ENCODE assay signal across 18 cellular contexts in the genomic region with DNA sequence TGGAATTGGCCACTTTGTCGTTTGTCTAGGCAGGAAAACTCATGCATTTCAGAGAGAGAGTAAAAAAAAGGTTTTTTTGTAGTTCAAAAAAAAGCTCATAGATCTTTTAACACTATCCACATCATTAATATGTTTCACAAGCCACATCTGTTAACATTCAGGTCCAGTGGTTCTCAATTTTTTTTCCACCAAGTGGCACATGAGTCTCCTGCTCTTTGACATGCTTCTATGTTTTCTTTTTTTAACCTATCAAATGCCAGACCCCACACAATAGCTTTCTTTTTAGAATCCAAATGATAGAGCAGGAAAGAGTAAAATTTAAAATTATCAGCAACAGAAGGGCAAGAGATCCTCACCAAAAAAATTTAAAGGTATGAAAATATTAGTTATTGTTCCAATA.
"Had no signal": no experiment of that assay in that cellular context is flagged by ENCODE, and none has a peak within 500 bp of the region (broad histone marks: within the 10 kb centered on the region; RNA-seq: fewer than 3 reads in every experiment).

No MANE protein-coding gene starts in this region.

- DNase-seq: activated CD4-positive, alpha-beta memory T cell treated with anti-CD3 and anti-CD28 coated beads, Interleukin-2, amount 10 ng/mL, durations not matched to agents 7 days and 5 days; activated CD4-positive, alpha-beta T cell treated with anti-CD3 and anti-CD28 coated beads for 48 hours; activated CD4-positive, CD25-positive, alpha-beta regulatory T cell; activated naive CD4-positive, alpha-beta T cell treated with anti-CD3 and anti-CD28 coated beads, Interleukin-2, amount 50 U/mL, for 16 hours; activated T-cell treated with anti-CD3 and anti-CD28 coated beads, Interleukin-2, amount 50 U/mL, for 24 hours; adrenal gland; effector memory CD8-positive, alpha-beta T cell; gastrocnemius medialis; heart left ventricle; psoas muscle; right cardiac atrium; spleen; stimulated activated CD8-positive, alpha-beta memory T cell treated with anti-CD3 and anti-CD28 coated beads, Interleukin-4, amount 100 ng/mL, for 48 hours; stimulated activated naive CD4-positive, alpha-beta T cell; T-helper 9 cell; tibial artery had no signal

- ATAC-seq: effector memory CD8-positive, alpha-beta T cell; gastrocnemius medialis; heart left ventricle; left lung; psoas muscle; right cardiac atrium had no signal

- H3K4me3 ChIP-seq: adrenal gland, gastrocnemius medialis, heart left ventricle, left lung, psoas muscle, spleen, tibial artery, vagina had no signal

- H3K27me3 ChIP-seq: adrenal gland, gastrocnemius medialis, heart left ventricle, left lung, spleen, tibial artery, vagina had no signal

- H3K9me3 ChIP-seq: adrenal gland, gastrocnemius medialis, heart left ventricle, left lung, psoas muscle, spleen, tibial artery, vagina had no signal

- H3K27ac ChIP-seq: gastrocnemius medialis, left lung, psoas muscle, vagina had no signal
